17 cellular contexts compared by ENCODE assay signal in the genomic region with DNA sequence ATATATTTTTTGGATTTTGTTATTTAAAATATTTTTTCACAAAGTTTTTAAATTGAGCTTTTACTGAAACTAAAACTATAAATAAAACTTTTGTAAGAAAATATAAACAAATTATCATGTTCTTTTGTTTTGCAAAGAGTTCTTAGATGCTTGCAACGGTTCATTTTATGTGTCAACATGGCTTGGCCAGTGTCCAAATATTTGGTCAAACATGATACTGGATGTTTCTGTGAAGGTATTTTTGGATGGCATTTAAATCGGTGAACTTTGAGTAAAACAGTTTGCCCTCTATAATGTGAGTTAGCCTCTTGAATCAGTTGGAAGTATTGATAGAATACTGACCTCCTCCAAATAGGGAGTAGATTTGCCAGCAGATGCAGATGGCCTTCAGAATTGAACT.
DNase-seq lines count a peak whose midpoint lies in the region; ATAC-seq and TF ChIP-seq lines count a peak whose summit lies in the region.
"Had no signal": no experiment of that assay in that cellular context is flagged by ENCODE, and none has a peak within 500 bp of the region (broad histone marks: within the 10 kb centered on the region; RNA-seq: fewer than 3 reads in every experiment).

No MANE protein-coding gene starts in this region.

- TF ChIP-seq CTCF in MCF 10A (IDR thresholded peaks at IDR 0.05; ENCODE audit: unreplicated experiment) (no peak), mammary epithelial cell (conservative IDR thresholded peaks at IDR 0.05 in 1 of 2, IDR thresholded peaks at IDR 0.05 in 1 of 2; ENCODE audit: extremely low read depth in 1 of 2, insufficient read depth in 1 of 2, low read depth in 1 of 2, low read length in 2 of 2) (no peak), epithelial cell of esophagus (IDR thresholded peaks at IDR 0.05; ENCODE audit: insufficient read depth, low read depth, low read length, missing control alignments) (no peak), vagina (IDR thresholded peaks at IDR 0.05) (no peak)

- dilution Hi-C loops in mammary epithelial cell (cut with HindIII; ENCODE audit: low sequenced_read_pairs) = no loop called here

- H3K4me3 Mint-ChIP-seq in MCF 10A (ENCODE audit: unreplicated experiment) = no peak overlapping the region
- H3K4me3 Mint-ChIP-seq in activated naive CD4-positive, alpha-beta T cell treated with anti-CD3 and anti-CD28 coated beads, Interleukin-2, amount 10 ng/mL, durations not matched to agents 7 days and 5 days = no peak overlapping the region
- H3K4me3 Mint-ChIP-seq: CD4-positive, alpha-beta memory T cell had no signal

- H3K4me1 ChIP-seq in mammary epithelial cell (ENCODE audit: insufficient read depth, low read length) = no peaks in the 10 kb centered on the region
- H3K4me1 ChIP-seq in vagina = no peaks in the 10 kb centered on the region

- H3K36me3 Mint-ChIP-seq in MCF 10A (ENCODE audit: insufficient read depth, unreplicated experiment) = no peaks in the 10 kb centered on the region
- H3K36me3 Mint-ChIP-seq in activated naive CD4-positive, alpha-beta T cell treated with anti-CD3 and anti-CD28 coated beads, Interleukin-2, amount 10 ng/mL, durations not matched to agents 7 days and 5 days = no peaks in the 10 kb centered on the region
- H3K36me3 Mint-ChIP-seq: CD4-positive, alpha-beta memory T cell had no signal

- no peak overlapping the region for H3K4me2 ChIP-seq in mammary epithelial cell (ENCODE audit: insufficient read depth, low read depth, low read length)
- H3K4me2 ChIP-seq: PC-9 had no signal

- H3K27ac ChIP-seq in mammary epithelial cell (ENCODE audit: insufficient read depth, low read depth, low read length) (no peak overlapping the region), vagina (no peak overlapping the region)
- H3K27ac ChIP-seq: HL-60, PC-9 had no signal

- no peak overlapping the region for H3K9ac ChIP-seq in mammary epithelial cell (ENCODE audit: insufficient read depth, low read length)

- no peak for ATAC-seq in stimulated activated naive CD8-positive, alpha-beta T cell treated with anti-CD3 and anti-CD28 coated beads, Interleukin-15, Interleukin-2, amounts not matched to agents 100 U/mL and 50 U/mL, for 24 hours
- ATAC-seq in HG03196 (IDR thresholded peaks at IDR 0.05; ENCODE audit: unreplicated experiment) = no peak

- no peak overlapping the region for H3K27ac Mint-ChIP-seq in MCF 10A (ENCODE audit: low read depth, unreplicated experiment)
- no peak overlapping the region for H3K27ac Mint-ChIP-seq in activated naive CD4-positive, alpha-beta T cell treated with anti-CD3 and anti-CD28 coated beads, Interleukin-2, amount 10 ng/mL, durations not matched to agents 7 days and 5 days
- H3K27ac Mint-ChIP-seq: CD4-positive, alpha-beta memory T cell had no signal

- H3K9me3 ChIP-seq in mammary epithelial cell (replicated peaks; ENCODE audit: insufficient read depth, low read length) = no peaks in the 10 kb centered on the region
- H3K9me3 ChIP-seq in vagina = no peaks in the 10 kb centered on the region

- no peaks in the 10 kb centered on the region for H3K79me2 ChIP-seq in mammary epithelial cell (ENCODE audit: insufficient read depth, low read length)

- no TSS peak for BruUV-seq in MCF 10A (replicated peaks; lab: Mats Ljungman, UMichigan)
- BruUV-seq in mammary epithelial cell (replicated peaks; lab: Mats Ljungman, UMichigan) = no TSS peak

- in situ Hi-C loops in mammary epithelial cell (cut with MboI; ENCODE audit: low sequenced_read_pairs in 2 of 2) = no loop called here

- POLR2A ChIA-PET in MCF 10A (lab: Yijun Ruan, JAX) = interaction anchor here (0.7 kb wide), 1 partner anchor 114 kb away, joined by 3 read pairs; no protein-coding TSS in a partner anchor

- no peak for TF ChIP-seq POLR2A in vagina (IDR thresholded peaks at IDR 0.05)

- no peaks in the 10 kb centered on the region for H3K4me1 Mint-ChIP-seq in MCF 10A (ENCODE audit: insufficient read depth, unreplicated experiment)
- no peaks in the 10 kb centered on the region for H3K4me1 Mint-ChIP-seq in activated naive CD4-positive, alpha-beta T cell treated with anti-CD3 and anti-CD28 coated beads, Interleukin-2, amount 10 ng/mL, durations not matched to agents 7 days and 5 days
- H3K4me1 Mint-ChIP-seq: CD4-positive, alpha-beta memory T cell had no signal

- peaks cover 27% of the 10 kb centered on the region for H3K9me3 Mint-ChIP-seq in MCF 10A (ENCODE audit: unreplicated experiment)
- peaks cover 3% of the 10 kb centered on the region for H3K9me3 Mint-ChIP-seq in activated naive CD4-positive, alpha-beta T cell treated with anti-CD3 and anti-CD28 coated beads, Interleukin-2, amount 10 ng/mL, durations not matched to agents 7 days and 5 days

- H3K27me3 Mint-ChIP-seq in MCF 10A (ENCODE audit: insufficient read depth, unreplicated experiment) = no peaks in the 10 kb centered on the region
- H3K27me3 Mint-ChIP-seq in activated naive CD4-positive, alpha-beta T cell treated with anti-CD3 and anti-CD28 coated beads, Interleukin-2, amount 10 ng/mL, durations not matched to agents 7 days and 5 days = no peaks in the 10 kb centered on the region

- no peaks in the 10 kb centered on the region for H4K20me1 ChIP-seq in mammary epithelial cell (ENCODE audit: insufficient read depth, low read length)

- no peaks in the 10 kb centered on the region for H3K36me3 ChIP-seq in mammary epithelial cell (ENCODE audit: insufficient read depth, low read length)
- H3K36me3 ChIP-seq in vagina = no peaks in the 10 kb centered on the region

- intact Hi-C loops in MCF 10A (cut with micrococcal nuclease) (no loop called here), mammary epithelial cell (cut with micrococcal nuclease) (no loop called here), vagina (cut with DNase I) (no loop called here)

- H2AFZ ChIP-seq in mammary epithelial cell (ENCODE audit: low read depth, low read length) = no peak overlapping the region
- H2AFZ ChIP-seq: PC-9 had no signal

- H3K27me3 ChIP-seq in mammary epithelial cell (ENCODE audit: insufficient read depth, low read length) (no peaks in the 10 kb centered on the region), vagina (no peaks in the 10 kb centered on the region)

- CTCF ChIA-PET in MCF 10A (lab: Yijun Ruan, JAX) = no interaction called here
- CTCF ChIA-PET in mammary epithelial cell (lab: Charles Lee; ENCODE audit: low non-redundant PET) = no interaction called here
- CTCF ChIA-PET in activated naive CD4-positive, alpha-beta T cell treated with anti-CD3 and anti-CD28 coated beads, Interleukin-2, amount 10 ng/mL, durations not matched to agents 7 days and 5 days (lab: Charles Lee) = no interaction called here

- H3K4me3 ChIP-seq in mammary epithelial cell (replicated peaks in 1 of 3; ENCODE audit: insufficient read depth in 1 of 3, low read depth in 2 of 3, low read length in 3 of 3) (no peak overlapping the region), epithelial cell of esophagus (ENCODE audit: low read length) (no peak overlapping the region), vagina (no peak overlapping the region)
- H3K4me3 ChIP-seq: PC-9 had no signal

- WGBS in mammary epithelial cell (ENCODE audit: low coverage, missing lambda C conversion rate) = 0% methylated on average over 2 of the region's 2 CpGs

- DNase-seq in MCF 10A (ENCODE audit: unreplicated experiment) = peak; percentile 41
- no peak for DNase-seq in mammary epithelial cell
- DNase-seq in RPMI7951 (ENCODE audit: low read depth) = peak; percentile 18
- DNase-seq in epithelial cell of esophagus (ENCODE audit: low read depth) = peak; percentile 5
- no peak for DNase-seq in stimulated activated naive CD8-positive, alpha-beta T cell treated with anti-CD3 and anti-CD28 coated beads, Interleukin-15, Interleukin-2, amounts not matched to agents 100 U/mL and 50 U/mL, for 24 hours
- no peak for DNase-seq in vagina (ENCODE audit: extremely low spot score in 2 of 2)
- DNase-seq in activated naive CD4-positive, alpha-beta T cell treated with anti-CD3 and anti-CD28 coated beads, Interleukin-2, amount 10 ng/mL, durations not matched to agents 7 days and 5 days = no peak
- DNase-seq: 8988T; CD4-positive, alpha-beta memory T cell; H7; NCI-H1092; NCI-H2107; NCI-H2227 treated with DMSO at 0.1 percent for 48 hours; NCI-H524 treated with DMSO at 0.1 percent for 48 hours; PC-9 had no signal

Comparison
In these comparisons a context has a peak if more than half of its experiments do, and no peak if none do; other contexts are left out.
1. DNase-seq: peak in MCF 10A (single experiment), RPMI7951 (single experiment) and epithelial cell of esophagus (single experiment); none in mammary epithelial cell (single experiment), stimulated activated naive CD8-positive, alpha-beta T cell treated with anti-CD3 and anti-CD28 coated beads, Interleukin-15, Interleukin-2, amounts not matched to agents 100 U/mL and 50 U/mL, for 24 hours (single experiment), vagina (0 of 2) and activated naive CD4-positive, alpha-beta T cell treated with anti-CD3 and anti-CD28 coated beads, Interleukin-2, amount 10 ng/mL, durations not matched to agents 7 days and 5 days (single experiment).